1 cellular context compared by ENCODE assay signal in genomic region chr6:106617302-106617701, GRCh38.
TF ChIP-seq lines count a peak whose summit lies in the region.

No MANE protein-coding gene starts in this region.

TF ChIP-seq in H1, 55 proteins besides CTCF, POLR2A, EP300 and RAD21:
- no peak for TF ChIP-seq ASH2L (IDR thresholded peaks at IDR 0.05; ENCODE audit: low read length)
- TF ChIP-seq RXRA (IDR thresholded peaks at IDR 0.05; ENCODE audit: insufficient read depth, low read depth, low read length) = no peak
- TF ChIP-seq NRF1 (IDR thresholded peaks at IDR 0.05; ENCODE audit: low read depth, low read length) = no peak
- no peak for TF ChIP-seq YY1 (IDR thresholded peaks at IDR 0.05; ENCODE audit: low read depth, low read length)
- no peak for TF ChIP-seq SUZ12 (IDR thresholded peaks at IDR 0.05; ENCODE audit: low read length)
- TF ChIP-seq NANOG (IDR thresholded peaks at IDR 0.05; ENCODE audit: insufficient read depth, low read depth, low read length, poor library complexity, severe bottlenecking) = no peak
- no peak for TF ChIP-seq SAP30 (IDR thresholded peaks at IDR 0.05; ENCODE audit: insufficient read depth, insufficient replicate concordance, low read length)
- no peak for TF ChIP-seq SIRT6 (IDR thresholded peaks at IDR 0.05; ENCODE audit: low read length)
- no peak for TF ChIP-seq KDM1A (IDR thresholded peaks at IDR 0.05; ENCODE audit: borderline replicate concordance, low read length)
- TF ChIP-seq CREB1 (IDR thresholded peaks at IDR 0.05) = no peak
- TF ChIP-seq JUND (IDR thresholded peaks at IDR 0.05; ENCODE audit: low read length) = no peak
- TF ChIP-seq, protein P1, sequence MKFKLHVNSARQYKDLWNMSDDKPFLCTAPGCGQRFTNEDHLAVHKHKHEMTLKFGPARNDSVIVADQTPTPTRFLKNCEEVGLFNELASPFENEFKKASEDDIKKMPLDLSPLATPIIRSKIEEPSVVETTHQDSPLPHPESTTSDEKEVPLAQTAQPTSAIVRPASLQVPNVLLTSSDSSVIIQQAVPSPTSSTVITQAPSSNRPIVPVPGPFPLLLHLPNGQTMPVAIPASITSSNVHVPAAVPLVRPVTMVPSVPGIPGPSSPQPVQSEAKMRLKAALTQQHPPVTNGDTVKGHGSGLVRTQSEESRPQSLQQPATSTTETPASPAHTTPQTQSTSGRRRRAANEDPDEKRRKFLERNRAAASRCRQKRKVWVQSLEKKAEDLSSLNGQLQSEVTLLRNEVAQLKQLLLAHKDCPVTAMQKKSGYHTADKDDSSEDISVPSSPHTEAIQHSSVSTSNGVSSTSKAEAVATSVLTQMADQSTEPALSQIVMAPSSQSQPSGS (IDR thresholded peaks at IDR 0.05; ENCODE audit: low read length) = no peak
- TF ChIP-seq RFX5 (IDR thresholded peaks at IDR 0.05; ENCODE audit: borderline replicate concordance, low read depth, low read length) = no peak
- no peak for TF ChIP-seq CHD2 (IDR thresholded peaks at IDR 0.05; ENCODE audit: low read length)
- TF ChIP-seq ZNF274 (IDR thresholded peaks at IDR 0.05; ENCODE audit: borderline replicate concordance, extremely low read depth, low read length) = no peak
- TF ChIP-seq CBX8 (IDR thresholded peaks at IDR 0.05; ENCODE audit: borderline replicate concordance, low read depth, low read length) = no peak
- no peak for TF ChIP-seq CTBP2 (IDR thresholded peaks at IDR 0.05; ENCODE audit: borderline replicate concordance, insufficient read depth, insufficient read length, low read length)
